23 cellular contexts compared by ENCODE assay signal in genomic region chr7:99002146-99002826, GRCh38.
A peak's percentile ranks its signal among the peaks of the same experiment; 100 is the strongest.
DNase-seq lines count a peak whose midpoint lies in the region; ATAC-seq, FAIRE-seq and TF ChIP-seq lines count a peak whose summit lies in the region.
"Had no signal": no experiment of that assay in that cellular context is flagged by ENCODE, and none has a peak within 500 bp of the region (broad histone marks: within the 10 kb centered on the region; RNA-seq: fewer than 3 reads in every experiment).

No MANE protein-coding gene starts in this region.

- H3K27ac ChIP-seq in pancreas = no peak overlapping the region
- H3K27ac ChIP-seq: 22Rv1 had no signal

- intact Hi-C loops in activated CD4-positive, alpha-beta T cell treated with anti-CD3 and anti-CD28 coated beads for 36 hours (cut with DNase I, micrococcal nuclease) = no loop called here
- intact Hi-C loops in pancreas (cut with DNase I) = no loop called here

- H3K27me3 Mint-ChIP-seq in activated CD4-positive, alpha-beta T cell treated with anti-CD3 and anti-CD28 coated beads for 36 hours = no peaks in the 10 kb centered on the region
- H3K27me3 Mint-ChIP-seq: central memory CD8-positive, alpha-beta T cell had no signal

- POLR2A ChIA-PET in activated CD4-positive, alpha-beta T cell treated with anti-CD3 and anti-CD28 coated beads for 36 hours (lab: Charles Lee) = no interaction called here

- CTCF ChIA-PET in activated CD4-positive, alpha-beta T cell treated with anti-CD3 and anti-CD28 coated beads for 36 hours (lab: Charles Lee) = interaction anchor here (1.0 kb wide), 1 partner anchor 11 kb away, joined by 3 read pairs; no protein-coding TSS in a partner anchor

- ATAC-seq in activated CD4-positive, alpha-beta T cell treated with anti-CD3 and anti-CD28 coated beads for 36 hours = no peak
- ATAC-seq in pancreas = peak in 3 of 4 donors; percentile 24 to 51 (median 36)
- ATAC-seq: Panc1 had no signal

- no peaks in the 10 kb centered on the region for H3K9me3 Mint-ChIP-seq in activated CD4-positive, alpha-beta T cell treated with anti-CD3 and anti-CD28 coated beads for 36 hours (ENCODE audit: low read depth)
- H3K9me3 Mint-ChIP-seq: central memory CD8-positive, alpha-beta T cell had no signal

- no peak for DNase-seq in activated CD4-positive, alpha-beta T cell treated with anti-CD3 and anti-CD28 coated beads for 36 hours
- DNase-seq in activated CD4-positive, alpha-beta T cell treated with anti-CD3 and anti-CD28 coated beads for 48 hours = no peak
- DNase-seq in H7 = peak; percentile 12
- peak; percentile 24 for DNase-seq in glomerular visceral epithelial cell (ENCODE audit: extremely low spot score)
- peak in 1 of 6 donors; percentile 35 for DNase-seq in pancreas
- DNase-seq in NCI-H187 (lab: John Stamatoyannopoulos, UW) = no peak
- no peak for DNase-seq in activated CD4-positive, CD25-positive, alpha-beta regulatory T cell (lab: John Stamatoyannopoulos, UW)
- DNase-seq in CD1c-positive myeloid dendritic cell (ENCODE audit: extremely low spot score) = no peak
- DNase-seq: activated naive CD4-positive, alpha-beta T cell; AML-193; COR-L47; DMS79 treated with DMSO at 0.1 percent for 48 hours; foreskin fibroblast; Kasumi-1; NCI-H1048; NCI-H2029 treated with DMSO at 0.1 percent for 48 hours; NCI-H345; small intestine had no signal

- no peak overlapping the region for H3K4me3 ChIP-seq in H7 (ENCODE audit: insufficient read depth, low read depth, low read length)
- no peak overlapping the region for H3K4me3 ChIP-seq in pancreas
- H3K4me3 ChIP-seq: HAP-1, SJSA1 had no signal

- no peak overlapping the region for H3K4me3 Mint-ChIP-seq in activated CD4-positive, alpha-beta T cell treated with anti-CD3 and anti-CD28 coated beads for 36 hours
- H3K4me3 Mint-ChIP-seq: central memory CD8-positive, alpha-beta T cell had no signal

- FAIRE-seq in pancreas (lab: Jason Lieb, UNC) = no peak
- FAIRE-seq: small intestine had no signal

- H3K36me3 Mint-ChIP-seq in activated CD4-positive, alpha-beta T cell treated with anti-CD3 and anti-CD28 coated beads for 36 hours (ENCODE audit: low read depth) = peaks cover 46% of the 10 kb centered on the region

- H3K4me1 Mint-ChIP-seq in activated CD4-positive, alpha-beta T cell treated with anti-CD3 and anti-CD28 coated beads for 36 hours = no peaks in the 10 kb centered on the region
- H3K4me1 Mint-ChIP-seq: central memory CD8-positive, alpha-beta T cell had no signal

- H3K4me1 ChIP-seq in pancreas = no peaks in the 10 kb centered on the region
- H3K4me1 ChIP-seq: HAP-1 had no signal

- no peak for TF ChIP-seq CTCF in pancreas (IDR thresholded peaks at IDR 0.05)

- H3K36me3 ChIP-seq in H7 (replicated peaks; ENCODE audit: control insufficient read depth, insufficient read depth, low read length) (peaks cover 33% of the 10 kb centered on the region), pancreas (peaks cover 0 to 53% (median 4%) of the 10 kb centered on the region in 3 donors)

- H3K27ac Mint-ChIP-seq in activated CD4-positive, alpha-beta T cell treated with anti-CD3 and anti-CD28 coated beads for 36 hours = peak overlapping the region; percentile 19

- H3K27me3 ChIP-seq in H7 (ENCODE audit: control insufficient read depth, insufficient read depth, low read length) = no peaks in the 10 kb centered on the region
- no peaks in the 10 kb centered on the region for H3K27me3 ChIP-seq in pancreas
- H3K27me3 ChIP-seq: SJSA1 had no signal

- 76 to 83% methylated on average over 12 of the region's 12 CpGs for WGBS in pancreas, 2 donors

- H3K9me3 ChIP-seq in pancreas = no peaks in the 10 kb centered on the region
- H3K9me3 ChIP-seq: HAP-1, SJSA1 had no signal

Comparison
In these comparisons a context has a peak if more than half of its experiments do, and no peak if none do; other contexts are left out.
1. DNase-seq: peak in H7 (single experiment) and glomerular visceral epithelial cell (single experiment); none in activated CD4-positive, alpha-beta T cell treated with anti-CD3 and anti-CD28 coated beads for 36 hours (single experiment), activated CD4-positive, alpha-beta T cell treated with anti-CD3 and anti-CD28 coated beads for 48 hours (single experiment), NCI-H187 (0 of 2), activated CD4-positive, CD25-positive, alpha-beta regulatory T cell (0 of 4) and CD1c-positive myeloid dendritic cell (single experiment).